10 cellular contexts compared by ENCODE assay signal in genomic region chr1:185693654-185694053, GRCh38. TPM values are rescaled to one million over a fixed set of nuclear protein-coding genes. Genes with fewer than 3 reads are reported as not detected.
A peak's percentile ranks its signal among the peaks of the same experiment; 100 is the strongest.
DNase-seq lines count a peak whose midpoint lies in the region; ATAC-seq and TF ChIP-seq lines count a peak whose summit lies in the region.
"Had no signal": no experiment of that assay in that cellular context is flagged by ENCODE, and none has a peak within 500 bp of the region (broad histone marks: within the 10 kb centered on the region; RNA-seq: fewer than 3 reads in every experiment).

No MANE protein-coding gene starts in this region.

- DNase-seq in left ventricle myocardium inferior (no peak), left ventricle myocardium superior (no peak), fibroblast of lung (ENCODE audit: low read depth in 2 of 2) (no peak), upper lobe of left lung (no peak), body of pancreas (no peak), NCI-H187 (lab: John Stamatoyannopoulos, UW) (no peak)
- DNase-seq: NCI-H526 had no signal

- H4K20me1 ChIP-seq in fibroblast of lung (ENCODE audit: control insufficient read depth, extremely low read depth, insufficient read depth, low read length) = no peaks in the 10 kb centered on the region

- no peaks in the 10 kb centered on the region for H3K36me3 ChIP-seq in left ventricle myocardium inferior
- H3K36me3 ChIP-seq in fibroblast of lung (ENCODE audit: control insufficient read depth, insufficient read depth, low read length) = no peaks in the 10 kb centered on the region
- no peaks in the 10 kb centered on the region for H3K36me3 ChIP-seq in upper lobe of left lung
- H3K36me3 ChIP-seq in body of pancreas (replicated peaks in 1 of 2; ENCODE audit: insufficient read depth in 1 of 2, low read depth in 2 of 2) = no peaks in the 10 kb centered on the region

- TF ChIP-seq EP300 in upper lobe of left lung (IDR thresholded peaks at IDR 0.05) = no peak

- H3K27ac ChIP-seq in left ventricle myocardium inferior (replicated peaks) = peak overlapping the region; percentile 68
- no peak overlapping the region for H3K27ac ChIP-seq in fibroblast of lung (ENCODE audit: insufficient read depth, low read length)
- peak overlapping the region; percentile 48 to 81 (median 70) for H3K27ac ChIP-seq in upper lobe of left lung
- peak overlapping the region in 2 of 4 donors; percentile 41 to 44 for H3K27ac ChIP-seq in body of pancreas

- peak overlapping the region; percentile 0 for H3K4me2 ChIP-seq in fibroblast of lung (ENCODE audit: extremely low read depth, insufficient read depth, low read length)

- H3K4me1 ChIP-seq in left ventricle myocardium inferior (peaks cover 4% of the 10 kb centered on the region), fibroblast of lung (ENCODE audit: control insufficient read depth, extremely low read depth, insufficient read depth, low read length) (no peaks in the 10 kb centered on the region), upper lobe of left lung (peaks cover 5 to 15% (median 11%) of the 10 kb centered on the region in 4 donors), body of pancreas (peaks cover 15% of the 10 kb centered on the region)

- no peaks in the 10 kb centered on the region for H3K79me2 ChIP-seq in fibroblast of lung (ENCODE audit: control insufficient read depth, insufficient read depth, low read length)

- peak overlapping the region; percentile 56 for H2AFZ ChIP-seq in fibroblast of lung (ENCODE audit: low read length)

- TF ChIP-seq POLR2A in upper lobe of left lung (IDR thresholded peaks at IDR 0.05) (no peak), body of pancreas (IDR thresholded peaks at IDR 0.05) (no peak)

- intact Hi-C loops in left ventricle myocardium inferior (cut with micrococcal nuclease) = no loop called here
- intact Hi-C loops in left ventricle myocardium superior (cut with micrococcal nuclease) = no loop called here
- intact Hi-C loops in body of pancreas (cut with DNase I) = no loop called here

- no peaks in the 10 kb centered on the region for H3K27me3 ChIP-seq in left ventricle myocardium inferior (ENCODE audit: low read depth)
- no peaks in the 10 kb centered on the region for H3K27me3 ChIP-seq in fibroblast of lung (ENCODE audit: control insufficient read depth, insufficient read depth, low read length)
- no peaks in the 10 kb centered on the region for H3K27me3 ChIP-seq in upper lobe of left lung
- H3K27me3 ChIP-seq in body of pancreas = no peaks in the 10 kb centered on the region

- H3K9me3 ChIP-seq in left ventricle myocardium inferior (replicated peaks) (no peaks in the 10 kb centered on the region), fibroblast of lung (ENCODE audit: control insufficient read depth, insufficient read depth, low read depth, low read length) (no peaks in the 10 kb centered on the region), upper lobe of left lung (no peaks in the 10 kb centered on the region), body of pancreas (no peaks in the 10 kb centered on the region)

- ATAC-seq in left ventricle myocardium superior = no peak
- ATAC-seq in HG03457 (IDR thresholded peaks at IDR 0.05; ENCODE audit: unreplicated experiment) = peak; percentile 15
- ATAC-seq in upper lobe of left lung (ENCODE audit: low FRiP score in 2 of 2) = no peak
- no peak for ATAC-seq in body of pancreas
- ATAC-seq in HG03108 (IDR thresholded peaks at IDR 0.05; ENCODE audit: unreplicated experiment) = no peak
- ATAC-seq: HCT116 had no signal

- H3K9ac ChIP-seq in fibroblast of lung (ENCODE audit: insufficient read depth, low read length) = no peak overlapping the region

- H3K4me3 ChIP-seq in left ventricle myocardium inferior = peak overlapping the region; percentile 43
- no peak overlapping the region for H3K4me3 ChIP-seq in fibroblast of lung (replicated peaks in 1 of 4; ENCODE audit: control extremely low read depth in 1 of 4, insufficient read depth in 1 of 4, low read depth in 3 of 4, low read length in 4 of 4)
- H3K4me3 ChIP-seq in upper lobe of left lung = peak overlapping the region in 3 of 4 donors; percentile 11 to 35 (median 33)
- no peak overlapping the region for H3K4me3 ChIP-seq in body of pancreas

- no peak for TF ChIP-seq CTCF in left ventricle myocardium inferior (IDR thresholded peaks at IDR 0.05; ENCODE audit: borderline replicate concordance)
- TF ChIP-seq CTCF in fibroblast of lung (conservative IDR thresholded peaks at IDR 0.05 in 1 of 2, IDR thresholded peaks at IDR 0.05 in 1 of 2; ENCODE audit: low read depth in 1 of 2, low read length in 2 of 2) = no peak
- TF ChIP-seq CTCF in upper lobe of left lung (IDR thresholded peaks at IDR 0.05) = no peak
- TF ChIP-seq CTCF in body of pancreas (IDR thresholded peaks at IDR 0.05) = no peak

- 37 to 47% methylated on average over 6 of the region's 6 CpGs for WGBS in upper lobe of left lung, 2 donors
- WGBS in body of pancreas, 2 donors = 27 to 46% methylated on average over 6 of the region's 6 CpGs

RNA-seq across cellular contexts. Expression of gene HMCN1, which starts 40.5 kb away (rescaled TPM):
- total RNA-seq in left ventricle myocardium inferior = 8.9 TPM
- total RNA-seq in left ventricle myocardium superior = 3.8 TPM
- total RNA-seq in fibroblast of lung = 6.8 and 12.3 TPM in 2 replicates
- polyA plus RNA-seq in fibroblast of lung = 5.6 and 21.0 TPM in 2 replicates
- 2.2 and 9.3 TPM in 2 replicates for polyA plus RNA-seq in fibroblast of lung (2012)
- 21.0 and 37.0 TPM in 2 replicates for polyA minus RNA-seq in fibroblast of lung (ENCODE audit: low replicate concordance)
- total RNA-seq in upper lobe of left lung = 10 to 100 TPM; 15.7 to 43.3 (median 27.2) TPM
- 1 to 10 TPM; 2.1 to 2.3 TPM for total RNA-seq in body of pancreas

Comparison
In these comparisons a context has a peak if more than half of its experiments do, and no peak if none do; other contexts are left out.
1. H3K4me3 ChIP-seq: peak in left ventricle myocardium inferior (single experiment) and upper lobe of left lung (3 of 4); none in fibroblast of lung (0 of 4) and body of pancreas (0 of 2).